13 cellular contexts compared by ENCODE assay signal in the genomic region with DNA sequence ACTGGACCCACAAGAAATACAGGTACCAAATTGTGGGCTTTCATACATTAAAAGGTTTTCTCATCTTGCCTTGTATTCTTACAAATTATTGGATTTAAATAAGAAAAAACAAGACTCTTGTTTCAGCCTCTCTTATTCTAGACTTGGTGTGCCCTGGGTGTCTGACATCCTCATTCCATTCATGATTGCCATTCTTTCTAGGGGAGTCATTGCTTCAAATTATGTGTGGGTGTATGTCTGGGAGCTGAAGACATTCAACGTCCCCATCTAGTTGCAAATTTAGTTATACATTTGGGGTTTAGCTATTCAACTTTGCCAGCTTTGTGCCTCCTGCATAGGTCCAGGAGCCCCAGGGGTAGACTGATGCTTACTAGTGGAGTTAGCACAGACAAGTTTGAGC. TPM values are rescaled to one million over a fixed set of nuclear protein-coding genes. Genes with fewer than 3 reads are reported as not detected.
A peak's percentile ranks its signal among the peaks of the same experiment; 100 is the strongest.
DNase-seq lines count a peak whose midpoint lies in the region; ATAC-seq, FAIRE-seq and TF ChIP-seq lines count a peak whose summit lies in the region.
"Had no signal": no experiment of that assay in that cellular context is flagged by ENCODE, and none has a peak within 500 bp of the region (broad histone marks: within the 10 kb centered on the region; RNA-seq: fewer than 3 reads in every experiment).

No MANE protein-coding gene starts in this region.

- no peaks in the 10 kb centered on the region for H3K27me3 ChIP-seq in HepG2 (ENCODE audit: control insufficient read depth in 1 of 2, insufficient read depth in 2 of 2, low read length in 2 of 2)
- H3K27me3 ChIP-seq: tibial nerve had no signal

- no peaks in the 10 kb centered on the region for H3K9me3 Mint-ChIP-seq in MCF 10A (ENCODE audit: unreplicated experiment)

- BruUV-seq in MCF 10A (replicated peaks; lab: Mats Ljungman, UMichigan) (no TSS peak), HepG2 (replicated peaks; lab: Mats Ljungman, UMichigan) (no TSS peak)

- no peak overlapping the region for H2AFZ ChIP-seq in HepG2 (ENCODE audit: low read length)

- peaks cover 74% of the 10 kb centered on the region for H3K79me2 ChIP-seq in HepG2 (ENCODE audit: insufficient read depth, low read length)

- WGBS in HepG2 (ENCODE audit: low lambda C conversion rate), result 78% methylated on average over 1 of the region's 1 CpG

- no peak for ATAC-seq in HepG2
- no peak for ATAC-seq in GM19455 (IDR thresholded peaks at IDR 0.05; ENCODE audit: unreplicated experiment)
- no peak for ATAC-seq in HG03342 (IDR thresholded peaks at IDR 0.05; ENCODE audit: unreplicated experiment)

- H3K36me3 ChIP-seq in HepG2 (replicated peaks in 1 of 2; ENCODE audit: control insufficient read depth in 1 of 2, insufficient read depth in 2 of 2, low read length in 2 of 2), result peaks cover 3 to 12% of the 10 kb centered on the region in 2 experiments; a peak in 4 of 5 replicates
- H3K36me3 ChIP-seq: tibial nerve had no signal

- TF ChIP-seq CTCF in MCF 10A (IDR thresholded peaks at IDR 0.05; ENCODE audit: unreplicated experiment) (no peak), HepG2 (CRISPR knock-in tag; IDR thresholded peaks at IDR 0.05) (no peak)

- H3K4me1 ChIP-seq in HepG2 (ENCODE audit: insufficient read depth, low read length), result peaks cover 27% of the 10 kb centered on the region

- H3K4me3 ChIP-seq in HepG2 (replicated peaks in 1 of 3; ENCODE audit: insufficient read depth in 1 of 3, low read depth in 2 of 3, low read length in 3 of 3), result no peak overlapping the region
- H3K4me3 ChIP-seq: tibial nerve had no signal

- H3K4me2 ChIP-seq in HepG2 (ENCODE audit: low read depth, low read length), result no peak overlapping the region

- no peaks in the 10 kb centered on the region for H3K36me3 Mint-ChIP-seq in MCF 10A (ENCODE audit: insufficient read depth, unreplicated experiment)

- peak overlapping the region; percentile 83 for H3K27ac Mint-ChIP-seq in MCF 10A (ENCODE audit: low read depth, unreplicated experiment)
- H3K27ac Mint-ChIP-seq: CD14-positive monocyte had no signal

- CTCF ChIA-PET in MCF 10A (lab: Yijun Ruan, JAX), result interaction anchor here (0.6 to 1.5 kb wide), 5 partner anchors 13 to 270 kb away, joined by 3 to 5 read pairs (median 3); a partner anchor contains a TSS
- CTCF ChIA-PET in HepG2 (lab: Yijun Ruan, JAX; ENCODE audit: low intra/inter-chr PET ratio, low total read pairs), result no interaction called here

- in situ Hi-C loops in HepG2 (cut with HindIII; ENCODE audit: extremely low pct_ligation_motif_present, low pct_unique_long_range_greater_than_20kb), result no loop called here

- peak overlapping the region; percentile 44 for H3K4me3 Mint-ChIP-seq in MCF 10A (ENCODE audit: unreplicated experiment)
- H3K4me3 Mint-ChIP-seq: CD14-positive monocyte had no signal

- no peaks in the 10 kb centered on the region for H3K27me3 Mint-ChIP-seq in MCF 10A (ENCODE audit: insufficient read depth, unreplicated experiment)

- POLR2A ChIA-PET in MCF 10A (lab: Yijun Ruan, JAX) (interaction anchor here (0.8 to 2.6 kb wide), 7 partner anchors 10 to 202 kb away, joined by 3 to 20 read pairs (median 5); a partner anchor contains a TSS), HepG2 (lab: Yijun Ruan, JAX) (no interaction called here)

- no peak for TF ChIP-seq POLR2A in HepG2 (IDR thresholded peaks at IDR 0.05; ENCODE audit: insufficient read depth in 1 of 2, low read depth in 2 of 2, low read length in 2 of 2)

- H3K4me1 Mint-ChIP-seq in MCF 10A (ENCODE audit: insufficient read depth, unreplicated experiment), result peaks cover 32% of the 10 kb centered on the region

- no peak for TF ChIP-seq RAD21 in HepG2 (CRISPR knock-in tag; IDR thresholded peaks at IDR 0.05)

- H4K20me1 ChIP-seq in HepG2 (ENCODE audit: insufficient read depth, low read length), result peaks cover 20% of the 10 kb centered on the region; the same call in 1 of the 2 replicates

- H3K27ac ChIP-seq in HepG2 (ENCODE audit: extremely low read length, insufficient read depth, low read length), result no peak overlapping the region

- TF ChIP-seq EP300 in HepG2 (IDR thresholded peaks at IDR 0.05; ENCODE audit: low read depth in 2 of 2, low read length in 2 of 2), result no peak
- TF ChIP-seq EP300 in HepG2 (CRISPR knock-in tag; IDR thresholded peaks at IDR 0.05; ENCODE audit: borderline replicate concordance), result no peak

- H3K9me3 ChIP-seq in HepG2 (ENCODE audit: low read length), result no peaks in the 10 kb centered on the region
- H3K9me3 ChIP-seq: tibial nerve had no signal

- FAIRE-seq in HepG2 (lab: Jason Lieb, UNC), result no peak

- DNase-seq in A172 (ENCODE audit: low spot score), result peak; percentile 59
- peak; percentile 74 for DNase-seq in HT1080 (ENCODE audit: low read depth)
- DNase-seq in MCF 10A (ENCODE audit: unreplicated experiment), result no peak
- DNase-seq in HepG2 (ENCODE audit: low spot score), result no peak
- no peak for DNase-seq in H4 (ENCODE audit: low spot score)
- DNase-seq in hypothalamus (lab: John Stamatoyannopoulos, UW), result no peak
- DNase-seq: activated CD4-positive, alpha-beta T cell treated with anti-CD3 and anti-CD28 coated beads for 1 hour; caudate nucleus; KG1 had no signal

- H3K9ac ChIP-seq in HepG2 (ENCODE audit: insufficient read depth, low read depth, low read length), result no peak overlapping the region

- intact Hi-C loops in MCF 10A (cut with micrococcal nuclease), result no loop called here
- intact Hi-C loops in HepG2 (cut with micrococcal nuclease; ENCODE audit: unreplicated experiment), result no loop called here

TF ChIP-seq in HepG2, 621 proteins besides CTCF, POLR2A, EP300 and RAD21 (continues in another document):
- TF ChIP-seq ELF3 (CRISPR knock-in tag; IDR thresholded peaks at IDR 0.05) (0 out of 2 replicates have a peak, but pooled peaks have one; percentile 36), FOSL2 (CRISPR knock-in tag; IDR thresholded peaks at IDR 0.05) (peak; percentile 53), TEAD3 (CRISPR knock-in tag; optimal IDR thresholded peaks at IDR 0.05; ENCODE audit: borderline replicate concordance) (peak; percentile 84)

RNA-seq across cellular contexts. Expression of a gene that starts 18.1 kb away (rescaled TPM):
- total RNA-seq in A172 (2014; rRNA removed; shearing (Covaris generic)), result 2.1 TPM in 2 replicates
- total RNA-seq in HT1080 (2014; rRNA removed; shearing (Covaris generic)), result 5.4 and 7.2 TPM in 2 replicates
- 6.5 and 9.8 TPM in 2 replicates for polyA plus RNA-seq in HT1080 (2015; cell fraction: cytosol; rRNA removed)
- 12.1 and 13.2 TPM in 2 replicates for polyA plus RNA-seq in HT1080 (2015; cell fraction: nucleus; rRNA removed)
- total RNA-seq in MCF 10A (2022) (5.3 and 8.6 TPM in 2 replicates), HepG2 (2016; rRNA removed; fragmentation: Illumina TruSeq; extraction: Trizol) (2.3 and 2.9 TPM in 2 replicates)
- total RNA-seq in HepG2 (2016; cell fraction: cytosol; rRNA removed; fragmentation: Illumina TruSeq; extraction: Trizol; ENCODE audit: low read depth), result 1.6 and 1.8 TPM in 2 replicates
- total RNA-seq in HepG2 (2016; cell fraction: insoluble cytoplasmic fraction; rRNA removed; fragmentation: Illumina TruSeq; extraction: Trizol), result 2.0 and 2.5 TPM in 2 replicates
- 1.9 and 2.0 TPM in 2 replicates for total RNA-seq in HepG2 (2016; cell fraction: membrane; rRNA removed; fragmentation: Illumina TruSeq; extraction: Trizol)
- 5.7 and 6.2 TPM in 2 replicates for total RNA-seq in HepG2 (2016; cell fraction: nucleus; rRNA removed; fragmentation: Illumina TruSeq; extraction: Trizol)
- 22.2 and 25.9 TPM in 2 replicates for polyA plus RNA-seq in HepG2 (2011; rRNA removed)
- polyA plus RNA-seq in HepG2 (2011; cell fraction: cytosol; rRNA removed), result 21.7 and 21.8 TPM in 2 replicates
- 16.4 and 23.7 TPM in 2 replicates for polyA plus RNA-seq in HepG2 (2011; cell fraction: nucleus; rRNA removed)
- polyA plus RNA-seq in HepG2 (2012), result 9.1 and 11.7 TPM in 2 replicates
- polyA plus RNA-seq in HepG2 (2016; cell fraction: cytosol; fragmentation: Illumina TruSeq; extraction: Trizol; ENCODE audit: low read depth), result 0.03 and 0.08 TPM in 2 replicates
- 3.0 and 3.2 TPM in 2 replicates for polyA plus RNA-seq in HepG2 (2016; cell fraction: insoluble cytoplasmic fraction; fragmentation: Illumina TruSeq; extraction: Trizol; ENCODE audit: low read depth)
- polyA plus RNA-seq in HepG2 (2016; cell fraction: membrane; fragmentation: Illumina TruSeq; extraction: Trizol; ENCODE audit: low read depth), result 0.23 TPM in 2 replicates
- 2.7 and 3.2 TPM in 2 replicates for polyA plus RNA-seq in HepG2 (2016; cell fraction: nucleus; fragmentation: Illumina TruSeq; extraction: Trizol; ENCODE audit: insufficient read depth, low read depth)
- polyA minus RNA-seq in HepG2 (2011; rRNA and poly(A)+ RNA removed; ENCODE audit: low replicate concordance), result 2.5 and 40.0 TPM in 2 replicates
- polyA minus RNA-seq in HepG2 (2011; cell fraction: cytosol; rRNA and poly(A)+ RNA removed), result 21.3 and 22.0 TPM in 2 replicates
- 70.5 and 75.7 TPM in 2 replicates for polyA minus RNA-seq in HepG2 (2011; cell fraction: nucleus; rRNA and poly(A)+ RNA removed)
- 2.3 and 4.3 TPM in 2 replicates for total RNA-seq in H4 (2014; rRNA removed; shearing (Covaris generic))

Comparison
In these comparisons a context has a peak if more than half of its experiments do, and no peak if none do; other contexts are left out.
1. DNase-seq: peak in A172 (single experiment) and HT1080 (single experiment); none in MCF 10A (single experiment), HepG2 (single experiment), H4 (single experiment) and hypothalamus (0 of 51).